ENCODE assay signal across 34 cellular contexts in genomic region chr2:129681788-129682187, GRCh38.
DNase-seq lines count a peak whose midpoint lies in the region; ATAC-seq, FAIRE-seq and TF ChIP-seq lines count a peak whose summit lies in the region.
"Had no signal": no experiment of that assay in that cellular context is flagged by ENCODE, and none has a peak within 500 bp of the region (broad histone marks: within the 10 kb centered on the region; RNA-seq: fewer than 3 reads in every experiment).

No MANE protein-coding gene starts in this region.

- H3K79me2 ChIP-seq in HepG2 (ENCODE audit: insufficient read depth, low read length) (no peaks in the 10 kb centered on the region), K562 (ENCODE audit: control insufficient read depth, insufficient read depth, low read length) (no peaks in the 10 kb centered on the region)

- H2BK120ac ChIP-seq in IMR-90 (ENCODE audit: low read depth, low read length) = no peak overlapping the region

- H3K9me1 ChIP-seq in IMR-90 (ENCODE audit: insufficient read depth, low read length) = no peaks in the 10 kb centered on the region
- no peaks in the 10 kb centered on the region for H3K9me1 ChIP-seq in K562 (ENCODE audit: control insufficient read depth, insufficient read depth, low read length)

- H3K14ac ChIP-seq in IMR-90 (replicated peaks; ENCODE audit: low read depth, low read length) = no peak overlapping the region

- no peak overlapping the region for H3K56ac ChIP-seq in IMR-90 (ENCODE audit: extremely low read depth, insufficient read depth, low read length)

- no peak overlapping the region for H4K5ac ChIP-seq in IMR-90 (ENCODE audit: low read depth, low read length)

- TF ChIP-seq RAD21 in HepG2 (CRISPR knock-in tag; IDR thresholded peaks at IDR 0.05) (no peak), A549 (conservative IDR thresholded peaks at IDR 0.05 in 1 of 2, IDR thresholded peaks at IDR 0.05 in 1 of 2) (no peak), IMR-90 (IDR thresholded peaks at IDR 0.05; ENCODE audit: low read length) (no peak), K562 (CRISPR knock-in tag; conservative IDR thresholded peaks at IDR 0.05 in 1 of 2, IDR thresholded peaks at IDR 0.05 in 1 of 2) (no peak)

- H4K91ac ChIP-seq in IMR-90 (ENCODE audit: insufficient read depth, low read depth, low read length) = no peak overlapping the region

- TF ChIP-seq CTCF in HepG2 (CRISPR knock-in tag; IDR thresholded peaks at IDR 0.05) (no peak), right lobe of liver (IDR thresholded peaks at IDR 0.05) (no peak), A549 (IDR thresholded peaks at IDR 0.05) (no peak), IMR-90 (conservative IDR thresholded peaks at IDR 0.05; ENCODE audit: low read depth, low read length) (no peak), K562 (IDR thresholded peaks at IDR 0.05 in 2 of 3, conservative IDR thresholded peaks at IDR 0.05 in 1 of 3; ENCODE audit: insufficient read depth in 2 of 3, low read depth in 1 of 3, low read length in 3 of 3) (no peak)

- 2% methylated on average over 1 of the region's 1 CpG for WGBS in HepG2 (ENCODE audit: low lambda C conversion rate)
- WGBS in right lobe of liver (ENCODE audit: insufficient coverage, low coverage, low lambda C conversion rate, missing lambda C conversion rate) = 53% methylated on average over 1 of the region's 1 CpG
- WGBS in A549 (ENCODE audit: missing lambda C conversion rate) = 5% methylated on average over 1 of the region's 1 CpG
- WGBS in IMR-90 (ENCODE audit: extremely low coverage in 2 of 2, insufficient read length in 1 of 2), 2 experiments = no CpG with 5 or more reads among the region's 1 CpG
- WGBS in K562 (ENCODE audit: insufficient coverage, low coverage, missing lambda C conversion rate) = 0% methylated on average over 1 of the region's 1 CpG

- H3K4me3 ChIP-seq in HepG2 (replicated peaks in 1 of 3; ENCODE audit: insufficient read depth in 1 of 3, low read depth in 2 of 3, low read length in 3 of 3) (no peak overlapping the region), right lobe of liver (no peak overlapping the region), A549 (no peak overlapping the region), IMR-90 (ENCODE audit: insufficient read depth, low read depth, low read length) (no peak overlapping the region), K562 (no peak overlapping the region)
- H3K4me3 ChIP-seq: BLaER1; BLaER1 treated with 17β-estradiol and CSF1 and Interleukin-3, amounts not matched to agents 10 nM and 100 nM had no signal

- ATAC-seq in HepG2 = no peak
- ATAC-seq in right lobe of liver = no peak
- ATAC-seq in A549 = no peak
- ATAC-seq in IMR-90 (ENCODE audit: low read depth) = no peak
- ATAC-seq in K562 = no peak
- ATAC-seq in GM18867 (IDR thresholded peaks at IDR 0.05; ENCODE audit: unreplicated experiment) = no peak
- ATAC-seq in HG03097 (IDR thresholded peaks at IDR 0.05; ENCODE audit: low FRiP score, unreplicated experiment) = no peak
- ATAC-seq: CD8-positive, alpha-beta T cell had no signal

- TF ChIP-seq EP300 in HepG2 (IDR thresholded peaks at IDR 0.05; ENCODE audit: low read depth in 2 of 2, low read length in 2 of 2) (no peak), HepG2 (CRISPR knock-in tag; IDR thresholded peaks at IDR 0.05; ENCODE audit: borderline replicate concordance) (no peak), A549 (IDR thresholded peaks at IDR 0.05) (no peak), K562 (IDR thresholded peaks at IDR 0.05; ENCODE audit: low read length) (no peak)

- H3K79me1 ChIP-seq in IMR-90 (ENCODE audit: low read depth in 1 of 2, low read length in 2 of 2) = no peaks in the 10 kb centered on the region

- H3K18ac ChIP-seq in IMR-90 (ENCODE audit: low read depth, low read length) = no peak overlapping the region

- H3K9ac ChIP-seq in HepG2 (ENCODE audit: insufficient read depth, low read depth, low read length) (no peak overlapping the region), IMR-90 (ENCODE audit: low read depth, low read length) (no peak overlapping the region), K562 (ENCODE audit: insufficient read depth in 1 of 2, low read depth in 2 of 2, low read length in 2 of 2) (no peak overlapping the region)
- H3K9ac ChIP-seq: BLaER1; BLaER1 treated with 17β-estradiol and CSF1 and Interleukin-3, amounts not matched to agents 10 nM and 100 nM had no signal

- POLR2A ChIA-PET in HepG2 (lab: Yijun Ruan, JAX) (no interaction called here), A549 (lab: Yijun Ruan, JAX) (no interaction called here), IMR-90 (lab: Charles Lee; ENCODE audit: unreplicated experiment) (no interaction called here), K562 (lab: Yijun Ruan, JAX) (no interaction called here)

- H3K27me3 ChIP-seq in HepG2 (ENCODE audit: control insufficient read depth in 1 of 2, insufficient read depth in 2 of 2, low read length in 2 of 2) (no peaks in the 10 kb centered on the region; a peak in 1 of 5 replicates), right lobe of liver (no peaks in the 10 kb centered on the region), IMR-90 (ENCODE audit: control insufficient read depth, insufficient read depth, low read length) (no peaks in the 10 kb centered on the region), K562 (ENCODE audit: control insufficient read depth in 2 of 2, insufficient read depth in 2 of 2, low read length in 2 of 2) (peaks cover 0 to 8% of the 10 kb centered on the region in 2 experiments; a peak in 2 of 5 replicates)
- H3K27me3 ChIP-seq: BE2C; BLaER1; BLaER1 treated with 17β-estradiol and CSF1 and Interleukin-3, amounts not matched to agents 10 nM and 100 nM had no signal

- H2AFZ ChIP-seq in HepG2 (ENCODE audit: low read length) (no peak overlapping the region), IMR-90 (replicated peaks; ENCODE audit: low read length, poor library complexity) (no peak overlapping the region), K562 (ENCODE audit: low read depth, low read length) (no peak overlapping the region)

- H3K4me2 ChIP-seq in HepG2 (ENCODE audit: low read depth, low read length) (no peak overlapping the region), A549 (no peak overlapping the region), IMR-90 (ENCODE audit: low read depth, low read length) (no peak overlapping the region), K562 (ENCODE audit: insufficient read depth, low read length) (no peak overlapping the region)
- H3K4me2 ChIP-seq: BLaER1; BLaER1 treated with 17β-estradiol and CSF1 and Interleukin-3, amounts not matched to agents 10 nM and 100 nM had no signal

- H3K23ac ChIP-seq in IMR-90 (ENCODE audit: low read depth, low read length) = no peak overlapping the region

- no peak overlapping the region for H2BK15ac ChIP-seq in IMR-90 (ENCODE audit: low read depth, low read length)

- H3K4me1 ChIP-seq in HepG2 (ENCODE audit: insufficient read depth, low read length) (peaks cover 9% of the 10 kb centered on the region; the same call in 1 of the 2 replicates), right lobe of liver (no peaks in the 10 kb centered on the region), A549 (no peaks in the 10 kb centered on the region), IMR-90 (ENCODE audit: control insufficient read depth, insufficient read depth, low read length) (no peaks in the 10 kb centered on the region), K562 (replicated peaks in 1 of 2; ENCODE audit: control insufficient read depth in 2 of 2, insufficient read depth in 2 of 2, low read length in 2 of 2) (no peaks in the 10 kb centered on the region)
- H3K4me1 ChIP-seq: BE2C; BLaER1; BLaER1 treated with 17β-estradiol and CSF1 and Interleukin-3, amounts not matched to agents 10 nM and 100 nM; Caco-2 had no signal

- H3K27ac ChIP-seq in HepG2 (ENCODE audit: extremely low read length, insufficient read depth, low read length) (no peak overlapping the region), right lobe of liver (no peak overlapping the region), A549 (no peak overlapping the region), IMR-90 (ENCODE audit: insufficient read depth, low read length) (no peak overlapping the region), K562 (ENCODE audit: extremely low read depth, low read depth, low read length) (no peak overlapping the region)
- H3K27ac ChIP-seq: 22Rv1; BLaER1; BLaER1 treated with 17β-estradiol and CSF1 and Interleukin-3, amounts not matched to agents 10 nM and 100 nM; C4-2B had no signal

- no peak overlapping the region for H2AK5ac ChIP-seq in IMR-90 (ENCODE audit: low read depth, low read length)

- intact Hi-C loops in HepG2 (cut with micrococcal nuclease; ENCODE audit: unreplicated experiment) (no loop called here), right lobe of liver (cut with DNase I) (no loop called here), IMR-90 (cut with micrococcal nuclease) (no loop called here), K562 (cut with micrococcal nuclease) (no loop called here)

- no peak for DNase-seq in HepG2 (ENCODE audit: low spot score)
- no peak for DNase-seq in right lobe of liver
- no peak for DNase-seq in A549 (ENCODE audit: low read depth in 1 of 2, low spot score in 1 of 2)
- no peak for DNase-seq in IMR-90
- DNase-seq in K562 (ENCODE audit: extremely low read depth in 1 of 4, low spot score in 3 of 4) = no peak
- no peak for DNase-seq in HuH-7 (ENCODE audit: low spot score)
- DNase-seq: 8988T; ACHN; AML-193; BE2C; C1 segment of cervical spinal cord; Caco-2; Calu3; CD4-positive, alpha-beta memory T cell; CD4-positive, alpha-beta T cell; CD4-positive, CD25-positive, alpha-beta regulatory T cell; CD8-positive, alpha-beta memory T cell; CD8-positive, alpha-beta T cell; COR-L47; DMS 273 treated with DMSO at 0.1 percent for 48 hours; DMS153; DMS53; DMS79; DMS79 treated with DMSO at 0.1 percent for 48 hours; DND-41; EL had no signal

- H4K20me1 ChIP-seq in HepG2 (ENCODE audit: insufficient read depth, low read length) (no peaks in the 10 kb centered on the region), IMR-90 (ENCODE audit: insufficient read depth, low read length) (no peaks in the 10 kb centered on the region), K562 (replicated peaks; ENCODE audit: control insufficient read depth, insufficient read depth, low read length) (no peaks in the 10 kb centered on the region)
- H4K20me1 ChIP-seq: BLaER1; BLaER1 treated with 17β-estradiol and CSF1 and Interleukin-3, amounts not matched to agents 10 nM and 100 nM had no signal

- TF ChIP-seq POLR2A in HepG2 (IDR thresholded peaks at IDR 0.05; ENCODE audit: insufficient read depth in 1 of 2, low read depth in 2 of 2, low read length in 2 of 2) (no peak), right lobe of liver (IDR thresholded peaks at IDR 0.05) (no peak), A549 (IDR thresholded peaks at IDR 0.05; ENCODE audit: low read length) (no peak), IMR-90 (IDR thresholded peaks at IDR 0.05; ENCODE audit: low read depth, low read length) (no peak), K562 (conservative IDR thresholded peaks at IDR 0.05) (no peak)

- no peak for FAIRE-seq in HepG2 (lab: Jason Lieb, UNC)
- no peak for FAIRE-seq in A549 (lab: Jason Lieb, UNC)
- FAIRE-seq in K562 (lab: Jason Lieb, UNC) = no peak
- FAIRE-seq: A204.1, D721Med had no signal

- no TSS peak for BruUV-seq in HepG2 (replicated peaks; lab: Mats Ljungman, UMichigan)
- no TSS peak for BruUV-seq in IMR-90 (replicated peaks; lab: Mats Ljungman, UMichigan)
- BruUV-seq in K562 (replicated peaks; lab: Mats Ljungman, UMichigan) = no TSS peak

- no peaks in the 10 kb centered on the region for H3K36me3 ChIP-seq in HepG2 (replicated peaks in 1 of 2; ENCODE audit: control insufficient read depth in 1 of 2, insufficient read depth in 2 of 2, low read length in 2 of 2)
- no peaks in the 10 kb centered on the region for H3K36me3 ChIP-seq in right lobe of liver
- no peaks in the 10 kb centered on the region for H3K36me3 ChIP-seq in IMR-90 (ENCODE audit: control insufficient read depth, insufficient read depth, low read length)
- H3K36me3 ChIP-seq in K562 (ENCODE audit: control insufficient read depth, insufficient read depth, low read length) = no peaks in the 10 kb centered on the region
- H3K36me3 ChIP-seq: BE2C; BLaER1; BLaER1 treated with 17β-estradiol and CSF1 and Interleukin-3, amounts not matched to agents 10 nM and 100 nM had no signal

- no peak overlapping the region for H2BK5ac ChIP-seq in IMR-90 (ENCODE audit: low read depth, low read length, poor library complexity, severe bottlenecking)

- H3K4ac ChIP-seq in IMR-90 (ENCODE audit: low read depth, low read length) = no peak overlapping the region

- H2BK20ac ChIP-seq in IMR-90 (ENCODE audit: low read depth, low read length) = no peak overlapping the region

- no peak overlapping the region for H4K8ac ChIP-seq in IMR-90 (ENCODE audit: low read depth in 2 of 2, low read length in 2 of 2)

- in situ Hi-C loops in HepG2 (cut with HindIII; ENCODE audit: extremely low pct_ligation_motif_present, low pct_unique_long_range_greater_than_20kb) (no loop called here), IMR-90 (cut with MboI; ENCODE audit: low sequenced_read_pairs) (no loop called here), K562 (cut with MboI) (no loop called here)

- no peak overlapping the region for H2AK9ac ChIP-seq in IMR-90 (replicated peaks; ENCODE audit: low read depth, low read length, poor library complexity)

- H3K9me3 ChIP-seq in HepG2 (ENCODE audit: low read length) (no peaks in the 10 kb centered on the region), right lobe of liver (no peaks in the 10 kb centered on the region), A549 (no peaks in the 10 kb centered on the region), IMR-90 (ENCODE audit: control insufficient read depth, insufficient read depth, low read length) (peaks cover 15% of the 10 kb centered on the region; the same call in 1 of the 2 replicates), K562 (replicated peaks; ENCODE audit: control insufficient read depth, insufficient read depth, low read depth, low read length) (no peaks in the 10 kb centered on the region)
- H3K9me3 ChIP-seq: BE2C; BLaER1; BLaER1 treated with 17β-estradiol and CSF1 and Interleukin-3, amounts not matched to agents 10 nM and 100 nM; Caco-2 had no signal

- CTCF ChIA-PET in HepG2 (lab: Yijun Ruan, JAX; ENCODE audit: low intra/inter-chr PET ratio, low total read pairs) = no interaction called here
- CTCF ChIA-PET in A549 (lab: Yijun Ruan, JAX) = no interaction called here
- CTCF ChIA-PET in IMR-90 (lab: Yijun Ruan, JAX) = no interaction called here
- CTCF ChIA-PET in K562 (lab: Yijun Ruan, JAX; ENCODE audit: low intra/inter-chr PET ratio) = no interaction called here

- dilution Hi-C loops in IMR-90 (cut with HindIII; ENCODE audit: low sequenced_read_pairs, unreplicated experiment) = no loop called here

Comparison
In these comparisons a context has a peak if more than half of its experiments do, and no peak if none do; other contexts are left out.
1. Of the 241 proteins assayed by ChIP-seq in both HepG2 and K562: peak only in HepG2: MAFF and MAFK; only in K562: none; in both: none; in neither: 239.